In genomic region chr4:55358246-55358645, GRCh38 we compare ENCODE assay signal across 1 cellular context.
TF ChIP-seq lines count a peak whose summit lies in the region.

No MANE protein-coding gene starts in this region.

TF ChIP-seq in K562, 482 proteins besides CTCF, POLR2A, EP300 and RAD21 (continued from another document):
- TF ChIP-seq STAT6 (CRISPR knock-in tag; IDR thresholded peaks at IDR 0.05) (no peak), ZNF121 (CRISPR knock-in tag; conservative IDR thresholded peaks at IDR 0.05) (peak; percentile 98), FOXP1 (CRISPR knock-in tag; IDR thresholded peaks at IDR 0.05) (no peak)
TF ChIP-seq in K562: peak in this region for 3.
